Comparison of ENCODE assay signal across 1 cellular context in the genomic region with DNA sequence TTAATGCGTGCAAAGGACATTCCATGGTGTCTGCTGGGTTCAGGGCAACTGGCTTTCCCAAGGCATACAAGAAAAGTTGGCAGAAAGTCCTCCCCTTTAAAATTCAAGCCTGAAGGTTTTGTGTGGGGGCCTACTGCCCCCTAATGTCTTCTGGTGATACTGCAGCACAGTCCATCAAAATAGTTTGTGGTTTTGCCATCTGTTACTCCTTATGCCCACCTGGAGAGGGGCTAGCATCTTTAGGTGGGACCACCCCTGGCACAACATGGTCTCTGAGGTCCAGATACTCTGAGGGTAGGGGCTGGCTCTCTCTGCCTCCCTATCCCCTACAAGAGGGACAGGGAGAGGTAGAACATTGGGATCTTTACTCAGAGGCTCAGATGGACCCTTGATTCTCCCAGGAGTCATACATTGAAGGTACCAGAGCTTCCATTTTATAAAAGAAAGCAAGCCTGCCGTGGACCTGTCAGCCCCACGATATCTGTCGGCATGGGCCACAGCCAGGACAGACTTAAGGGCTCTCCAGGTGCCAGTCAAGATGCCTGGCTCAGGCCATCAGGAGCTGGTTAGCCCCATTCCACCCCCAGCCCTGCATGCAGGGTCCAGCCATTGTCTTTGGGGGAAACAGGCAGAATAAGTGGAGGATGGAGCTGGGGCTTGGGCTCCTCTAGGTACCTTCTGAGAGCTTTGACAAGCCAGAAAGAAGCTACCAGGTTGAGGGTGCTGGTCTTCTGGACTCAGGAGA.
TF ChIP-seq lines count a peak whose summit lies in the region.

No MANE protein-coding gene starts in this region.

TF ChIP-seq in Ishikawa, 13 proteins besides CTCF, POLR2A, EP300 and RAD21 (continued from another document):
- TF ChIP-seq, protein P1, sequence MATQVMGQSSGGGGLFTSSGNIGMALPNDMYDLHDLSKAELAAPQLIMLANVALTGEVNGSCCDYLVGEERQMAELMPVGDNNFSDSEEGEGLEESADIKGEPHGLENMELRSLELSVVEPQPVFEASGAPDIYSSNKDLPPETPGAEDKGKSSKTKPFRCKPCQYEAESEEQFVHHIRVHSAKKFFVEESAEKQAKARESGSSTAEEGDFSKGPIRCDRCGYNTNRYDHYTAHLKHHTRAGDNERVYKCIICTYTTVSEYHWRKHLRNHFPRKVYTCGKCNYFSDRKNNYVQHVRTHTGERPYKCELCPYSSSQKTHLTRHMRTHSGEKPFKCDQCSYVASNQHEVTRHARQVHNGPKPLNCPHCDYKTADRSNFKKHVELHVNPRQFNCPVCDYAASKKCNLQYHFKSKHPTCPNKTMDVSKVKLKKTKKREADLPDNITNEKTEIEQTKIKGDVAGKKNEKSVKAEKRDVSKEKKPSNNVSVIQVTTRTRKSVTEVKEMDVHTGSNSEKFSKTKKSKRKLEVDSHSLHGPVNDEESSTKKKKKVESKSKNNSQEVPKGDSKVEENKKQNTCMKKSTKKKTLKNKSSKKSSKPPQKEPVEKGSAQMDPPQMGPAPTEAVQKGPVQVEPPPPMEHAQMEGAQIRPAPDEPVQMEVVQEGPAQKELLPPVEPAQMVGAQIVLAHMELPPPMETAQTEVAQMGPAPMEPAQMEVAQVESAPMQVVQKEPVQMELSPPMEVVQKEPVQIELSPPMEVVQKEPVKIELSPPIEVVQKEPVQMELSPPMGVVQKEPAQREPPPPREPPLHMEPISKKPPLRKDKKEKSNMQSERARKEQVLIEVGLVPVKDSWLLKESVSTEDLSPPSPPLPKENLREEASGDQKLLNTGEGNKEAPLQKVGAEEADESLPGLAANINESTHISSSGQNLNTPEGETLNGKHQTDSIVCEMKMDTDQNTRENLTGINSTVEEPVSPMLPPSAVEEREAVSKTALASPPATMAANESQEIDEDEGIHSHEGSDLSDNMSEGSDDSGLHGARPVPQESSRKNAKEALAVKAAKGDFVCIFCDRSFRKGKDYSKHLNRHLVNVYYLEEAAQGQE (IDR thresholded peaks at IDR 0.05; ENCODE audit: low read depth) = no peak
- TF ChIP-seq YY1 (IDR thresholded peaks at IDR 0.05; ENCODE audit: low read depth) (no peak), FOXM1 (IDR thresholded peaks at IDR 0.05; ENCODE audit: borderline replicate concordance, low read depth) (no peak)
